In the genomic region with DNA sequence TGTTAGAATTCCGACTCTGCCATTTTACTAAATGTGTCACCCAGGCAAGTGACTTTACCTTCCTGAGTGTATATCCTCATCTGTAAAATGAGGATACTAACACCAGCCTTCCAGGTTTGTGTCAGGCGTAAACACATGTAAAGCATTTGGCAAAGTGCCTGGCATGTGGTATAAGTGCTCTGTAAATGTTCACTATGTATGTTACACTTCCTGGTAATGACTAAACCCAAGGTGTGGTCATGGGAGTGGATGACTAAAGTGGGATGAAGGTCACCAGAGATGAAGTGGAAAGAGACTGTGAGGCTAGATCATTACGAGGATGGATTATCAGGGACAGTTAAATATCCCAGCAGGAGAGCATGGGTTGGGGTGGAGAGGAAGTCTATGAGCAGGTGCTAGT, we compare ENCODE assay signal across 8 cellular contexts. TPM values are rescaled to one million over a fixed set of nuclear protein-coding genes. Genes with fewer than 3 reads are reported as not detected.
DNase-seq lines count a peak whose midpoint lies in the region; ATAC-seq, FAIRE-seq and TF ChIP-seq lines count a peak whose summit lies in the region.

No MANE protein-coding gene starts in this region.

- H3K27ac ChIP-seq in astrocyte (ENCODE audit: low read depth, low read length): no peak overlapping the region
- H3K27ac ChIP-seq in pancreas: no peak overlapping the region
- no peak overlapping the region for H3K27ac ChIP-seq in uterus
- no peak overlapping the region for H3K27ac ChIP-seq in gastroesophageal sphincter

- ATAC-seq in pancreas (peak; percentile 19 to 78 (median 59)), GM19467 (IDR thresholded peaks at IDR 0.05; ENCODE audit: unreplicated experiment) (no peak), gastroesophageal sphincter (no peak)

- TF ChIP-seq EP300 in gastroesophageal sphincter (IDR thresholded peaks at IDR 0.05): no peak

- no peaks in the 10 kb centered on the region for H4K20me1 ChIP-seq in astrocyte (ENCODE audit: insufficient read depth, low read length)

- no peaks in the 10 kb centered on the region for H3K36me3 ChIP-seq in astrocyte (ENCODE audit: insufficient read depth, low read length)
- no peaks in the 10 kb centered on the region for H3K36me3 ChIP-seq in pancreas
- H3K36me3 ChIP-seq in uterus: no peaks in the 10 kb centered on the region
- peaks cover 0 to 7% of the 10 kb centered on the region in 2 donors for H3K36me3 ChIP-seq in gastroesophageal sphincter

- no peak overlapping the region for H2AFZ ChIP-seq in astrocyte (ENCODE audit: low read depth, low read length)

- H3K4me2 ChIP-seq in astrocyte (ENCODE audit: low read length): no peak overlapping the region

- no peak for TF ChIP-seq POLR2A in uterus (IDR thresholded peaks at IDR 0.05)
- TF ChIP-seq POLR2A in gastroesophageal sphincter (IDR thresholded peaks at IDR 0.05): no peak

- H3K79me2 ChIP-seq in astrocyte (ENCODE audit: insufficient read depth, low read length): no peaks in the 10 kb centered on the region

- intact Hi-C loops in pancreas (cut with DNase I) (no loop called here), uterus (cut with DNase I; ENCODE audit: low total_unique reads) (no loop called here)

- H3K27me3 ChIP-seq in astrocyte (ENCODE audit: insufficient read depth, low read length) (no peaks in the 10 kb centered on the region), pancreas (no peaks in the 10 kb centered on the region), uterus (no peaks in the 10 kb centered on the region), gastroesophageal sphincter (no peaks in the 10 kb centered on the region)

- H3K4me1 Mint-ChIP-seq in astrocyte (ENCODE audit: low read depth, unreplicated experiment): no peaks in the 10 kb centered on the region

- no peak for FAIRE-seq in astrocyte (lab: Jason Lieb, UNC)
- FAIRE-seq in pancreas (lab: Jason Lieb, UNC): no peak

- H3K27ac Mint-ChIP-seq in astrocyte (ENCODE audit: unreplicated experiment): no peak overlapping the region

- H3K9me3 ChIP-seq in astrocyte (ENCODE audit: insufficient read depth, low read depth, low read length): peaks cover 2% of the 10 kb centered on the region
- H3K9me3 ChIP-seq in pancreas: no peaks in the 10 kb centered on the region
- no peaks in the 10 kb centered on the region for H3K9me3 ChIP-seq in uterus
- no peaks in the 10 kb centered on the region for H3K9me3 ChIP-seq in gastroesophageal sphincter

- H3K4me1 ChIP-seq in astrocyte (ENCODE audit: insufficient read depth, low read length): no peaks in the 10 kb centered on the region
- no peaks in the 10 kb centered on the region for H3K4me1 ChIP-seq in pancreas
- H3K4me1 ChIP-seq in uterus: no peaks in the 10 kb centered on the region
- no peaks in the 10 kb centered on the region for H3K4me1 ChIP-seq in gastroesophageal sphincter

- WGBS in pancreas, 2 donors: 39 to 51% methylated on average over 3 of the region's 3 CpGs
- 49 to 70% methylated on average over 3 of the region's 3 CpGs for WGBS in gastroesophageal sphincter (ENCODE audit: low coverage in 1 of 2), 2 donors

- peaks cover 8% of the 10 kb centered on the region for H3K9me3 Mint-ChIP-seq in astrocyte (ENCODE audit: unreplicated experiment)

- H3K4me3 Mint-ChIP-seq in astrocyte (ENCODE audit: unreplicated experiment): no peak overlapping the region

- TF ChIP-seq CTCF in astrocyte (IDR thresholded peaks at IDR 0.05; ENCODE audit: insufficient read depth, low read depth, low read length) (no peak), pancreas (IDR thresholded peaks at IDR 0.05) (no peak), uterus (IDR thresholded peaks at IDR 0.05) (no peak), gastroesophageal sphincter (IDR thresholded peaks at IDR 0.05) (no peak)

- H3K27me3 Mint-ChIP-seq in astrocyte (ENCODE audit: low read depth, unreplicated experiment): peaks cover 18% of the 10 kb centered on the region

- no peak overlapping the region for H3K4me3 ChIP-seq in astrocyte (ENCODE audit: insufficient read depth, low read depth, low read length)
- H3K4me3 ChIP-seq in pancreas: no peak overlapping the region
- H3K4me3 ChIP-seq in uterus: no peak overlapping the region
- H3K4me3 ChIP-seq in gastroesophageal sphincter: no peak overlapping the region

- H3K9ac ChIP-seq in astrocyte (ENCODE audit: low read length): no peak overlapping the region

- DNase-seq in NCI-H1105 treated with DMSO at 0.1 percent for 48 hours (lab: John Stamatoyannopoulos, UW): peak; percentile 8
- DNase-seq in NCI-H1105 (lab: John Stamatoyannopoulos, UW): no peak
- peak; percentile 88 for DNase-seq in NCI-H146 treated with DMSO at 0.1 percent for 48 hours (lab: John Stamatoyannopoulos, UW; ENCODE audit: unreplicated experiment)
- peak; percentile 60 for DNase-seq in astrocyte (ENCODE audit: low read depth)
- DNase-seq in pancreas: no peak
- no peak for DNase-seq in uterus

- H3K36me3 Mint-ChIP-seq in astrocyte (ENCODE audit: low read depth, unreplicated experiment): peaks cover 7% of the 10 kb centered on the region

RNA-seq across cellular contexts. Expression of a gene that starts 25.6 kb away (rescaled TPM):
- total RNA-seq in astrocyte: 24.4 and 26.1 TPM in 2 replicates
- total RNA-seq in pancreas: 10 to 100 TPM in 5 of 6 donors, 1 to 10 TPM in 1; 9.7 to 17.8 (median 12.8) TPM
- polyA plus RNA-seq in pancreas: 10 to 100 TPM; 22.3 to 25.4 TPM
- total RNA-seq in uterus: 100 to 1,000 TPM in 1 of 4 donors, 10 to 100 TPM in 2, 1 to 10 TPM in 1; 8.2 to 127 (median 23.0) TPM
- 10 to 100 TPM; 31.1 to 39.3 (median 33.4) TPM for total RNA-seq in gastroesophageal sphincter

RNA-seq across cellular contexts. Expression of a gene that starts 28.3 kb away (rescaled TPM):
- 20.2 and 21.6 TPM in 2 replicates for total RNA-seq in astrocyte
- total RNA-seq in pancreas: 1 to 10 TPM; 5.0 to 7.5 (median 6.2) TPM
- polyA plus RNA-seq in pancreas: 1 to 10 TPM; 2.4 to 3.9 TPM
- 10 to 100 TPM in 2 of 4 donors, 1 to 10 TPM in 2; 1.0 to 20.6 (median 8.4) TPM for total RNA-seq in uterus
- total RNA-seq in gastroesophageal sphincter: 10 to 100 TPM in 1 of 4 donors, 1 to 10 TPM in 3; 4.6 to 10.4 (median 7.8) TPM

RNA-seq across cellular contexts. Expression of a gene that starts 50.5 kb away (rescaled TPM):
- total RNA-seq in astrocyte: 49.5 and 50.3 TPM in 2 replicates
- 10 to 100 TPM in 5 of 6 donors, 1 to 10 TPM in 1; 9.9 to 19.4 (median 14.5) TPM for total RNA-seq in pancreas
- polyA plus RNA-seq in pancreas: 10 to 100 TPM; 25.7 to 27.6 TPM
- 10 to 100 TPM in 3 of 4 donors, 1 to 10 TPM in 1; 3.5 to 44.3 (median 34.4) TPM for total RNA-seq in uterus
- 10 to 100 TPM; 30.8 to 51.0 (median 35.1) TPM for total RNA-seq in gastroesophageal sphincter

RNA-seq across cellular contexts. Expression of a gene that starts 59.6 kb away (rescaled TPM):
- 7.7 and 8.3 TPM in 2 replicates for total RNA-seq in astrocyte
- 1 to 10 TPM in 3 of 6 donors, under 1 TPM in 3; 0.56 to 5.6 (median 1.00) TPM for total RNA-seq in pancreas
- 1 to 10 TPM; 1.7 to 1.9 TPM for polyA plus RNA-seq in pancreas
- total RNA-seq in uterus: 1 to 10 TPM in 1 of 4 donors, under 1 TPM in 2, not detected in 1; 0.55 to 3.2 (median 0.77) TPM
- 1 to 10 TPM in 3 of 4 donors, under 1 TPM in 1; 0.93 to 1.8 (median 1.5) TPM for total RNA-seq in gastroesophageal sphincter

Comparison
In these comparisons a context has a peak if more than half of its experiments do, and no peak if none do; other contexts are left out.
1. DNase-seq: peak in NCI-H1105 treated with DMSO at 0.1 percent for 48 hours (single experiment), NCI-H146 treated with DMSO at 0.1 percent for 48 hours (single experiment) and astrocyte (single experiment); none in NCI-H1105 (single experiment), pancreas (0 of 6) and uterus (0 of 2).
2. ATAC-seq: peak in pancreas (4 of 4); none in GM19467 (single experiment) and gastroesophageal sphincter (single experiment).